In genomic region chr2:55617160-55618024, GRCh38 we compare ENCODE assay signal across 8 cellular contexts. TPM values are rescaled to one million over a fixed set of nuclear protein-coding genes. Genes with fewer than 3 reads are reported as not detected.
DNase-seq lines count a peak whose midpoint lies in the region; ATAC-seq and TF ChIP-seq lines count a peak whose summit lies in the region.

TSS of gene PPP4R3B (minus strand) at chr2:55617622. CDS start at chr2:55617285, 337 bp downstream.

- H3K9me3 ChIP-seq in ovary (no peaks in the 10 kb centered on the region), tibial artery (no peaks in the 10 kb centered on the region)

- POLR2A ChIA-PET in activated naive CD8-positive, alpha-beta T cell treated with anti-CD3 and anti-CD28 coated beads, Interleukin-2, amount 10 ng/mL, durations not matched to agents 7 days and 5 days (lab: Charles Lee): interaction anchor here (0.7 to 3.0 kb wide), 10 partner anchors 16 to 1057 kb away, joined by 3 to 20 read pairs (median 4); partner anchors contain the start of genes CCDC88A, CFAP36, CLHC1 and RPS27A

- peaks cover 13% of the 10 kb centered on the region for H3K36me3 Mint-ChIP-seq in activated naive CD8-positive, alpha-beta T cell treated with anti-CD3 and anti-CD28 coated beads, Interleukin-2, amount 10 ng/mL, durations not matched to agents 7 days and 5 days

- peak; percentile 82 for ATAC-seq in HG02623 (IDR thresholded peaks at IDR 0.05; ENCODE audit: unreplicated experiment)
- ATAC-seq in activated naive CD8-positive, alpha-beta T cell treated with anti-CD3 and anti-CD28 coated beads, Interleukin-2, amount 10 ng/mL, durations not matched to agents 7 days and 5 days (ENCODE audit: low read depth): peak; percentile 93
- ATAC-seq in Right ventricle myocardium inferior: peak; percentile 96

- H3K27ac ChIP-seq in ovary (peak within 1 kb of the TSS; percentile 66 to 86), tibial artery (peak within 1 kb of the TSS; percentile 98 to 100)

- no peaks in the 10 kb centered on the region for H3K9me3 Mint-ChIP-seq in activated naive CD8-positive, alpha-beta T cell treated with anti-CD3 and anti-CD28 coated beads, Interleukin-2, amount 10 ng/mL, durations not matched to agents 7 days and 5 days

- TF ChIP-seq CTCF in GM12864 (IDR thresholded peaks at IDR 0.05; ENCODE audit: low read depth, low read length, missing control alignments): peak; percentile 27
- TF ChIP-seq CTCF in ovary (IDR thresholded peaks at IDR 0.05): peak; percentile 20 to 88 (median 83)
- peak; percentile 61 to 82 for TF ChIP-seq CTCF in tibial artery (IDR thresholded peaks at IDR 0.05)

- peak within 1 kb of the TSS; percentile 98 for H3K4me3 ChIP-seq in GM12864 (ENCODE audit: low read depth, low read length)
- peak within 1 kb of the TSS; percentile 97 for H3K4me3 ChIP-seq in ovary
- peak within 1 kb of the TSS; percentile 73 to 98 for H3K4me3 ChIP-seq in tibial artery

- TF ChIP-seq EP300 in ovary (IDR thresholded peaks at IDR 0.05): no peak

- TF ChIP-seq POLR2A in ovary (IDR thresholded peaks at IDR 0.05): peak; percentile 89

- H3K4me1 Mint-ChIP-seq in activated naive CD8-positive, alpha-beta T cell treated with anti-CD3 and anti-CD28 coated beads, Interleukin-2, amount 10 ng/mL, durations not matched to agents 7 days and 5 days: peaks cover 24% of the 10 kb centered on the region

- H3K27me3 ChIP-seq in ovary (no peaks in the 10 kb centered on the region), tibial artery (no peaks in the 10 kb centered on the region)

- H3K4me1 ChIP-seq in ovary (ENCODE audit: insufficient read depth) (peaks cover 7% of the 10 kb centered on the region), tibial artery (peaks cover 0 to 53% (median 27%) of the 10 kb centered on the region in 4 donors)

- intact Hi-C loops in Right ventricle myocardium inferior (cut with DNase I): loop anchor here (1.0 to 5.0 kb wide), 2 partner anchors 75 to 197 kb away; partner anchors contain the start of gene PNPT1
- intact Hi-C loops in ovary (cut with DNase I): no loop called here
- intact Hi-C loops in tibial artery (cut with DNase I; ENCODE audit: low total_unique reads): loop anchor here (10.0 kb wide), 1 partner anchor 93 kb away; no protein-coding TSS in a partner anchor

- H3K36me3 ChIP-seq in ovary (no peaks in the 10 kb centered on the region), tibial artery (peaks cover 13 to 29% (median 14%) of the 10 kb centered on the region in 3 donors)

- no peak within 1 kb of the TSS for H3K27ac Mint-ChIP-seq in activated naive CD8-positive, alpha-beta T cell treated with anti-CD3 and anti-CD28 coated beads, Interleukin-2, amount 10 ng/mL, durations not matched to agents 7 days and 5 days

- no peaks in the 10 kb centered on the region for H3K27me3 Mint-ChIP-seq in activated naive CD8-positive, alpha-beta T cell treated with anti-CD3 and anti-CD28 coated beads, Interleukin-2, amount 10 ng/mL, durations not matched to agents 7 days and 5 days

- WGBS in ovary, 3 donors: 0 to 1% (median 1%) methylated on average over 80 to 83 of the region's 83 CpGs

- no peak within 1 kb of the TSS for H3K4me3 Mint-ChIP-seq in activated naive CD8-positive, alpha-beta T cell treated with anti-CD3 and anti-CD28 coated beads, Interleukin-2, amount 10 ng/mL, durations not matched to agents 7 days and 5 days

- DNase-seq in GM12864 (ENCODE audit: low read depth): peak; percentile 98
- DNase-seq in NCI-H1092 treated with DMSO at 0.1 percent for 48 hours (lab: John Stamatoyannopoulos, UW): peak; percentile 96
- DNase-seq in SKM-1 (lab: John Stamatoyannopoulos, UW; ENCODE audit: unreplicated experiment): peak; percentile 96
- peak; percentile 96 for DNase-seq in activated naive CD8-positive, alpha-beta T cell treated with anti-CD3 and anti-CD28 coated beads, Interleukin-2, amount 10 ng/mL, durations not matched to agents 7 days and 5 days
- DNase-seq in Right ventricle myocardium inferior (ENCODE audit: missing footprints): peak; percentile 100
- DNase-seq in ovary: peak; percentile 99 to 100 (median 99)
- peak; percentile 99 to 100 for DNase-seq in tibial artery

RNA-seq across cellular contexts. Expression of gene PPP4R3B, which starts in this region (rescaled TPM):
- total RNA-seq in activated naive CD8-positive, alpha-beta T cell treated with anti-CD3 and anti-CD28 coated beads, Interleukin-2, amount 10 ng/mL, durations not matched to agents 7 days and 5 days: 10 to 100 TPM; 78.1 to 81.7 TPM
- total RNA-seq in Right ventricle myocardium inferior (25.3 TPM), ovary (10 to 100 TPM; 48.0 to 66.6 (median 56.4) TPM)
- 10 to 100 TPM; 27.4 to 38.3 TPM for polyA plus RNA-seq in ovary

Comparison
In these comparisons a context has a peak if more than half of its experiments do, and no peak if none do; other contexts are left out.
1. Peak in every context shown above with its lines: DNase-seq, ATAC-seq, H3K4me3 ChIP-seq and H3K27ac ChIP-seq.
2. CTCF ChIP-seq: peak in every context shown above with its lines; median percentile 83 in ovary; 72 in tibial artery; 27 in GM12864.
3. intact Hi-C loops: an anchor here in Right ventricle myocardium inferior (1.0 to 5.0 kb wide) and tibial artery (10.0 kb wide); none called in ovary.